Comparison of ENCODE assay signal across 8 cellular contexts in the genomic region with DNA sequence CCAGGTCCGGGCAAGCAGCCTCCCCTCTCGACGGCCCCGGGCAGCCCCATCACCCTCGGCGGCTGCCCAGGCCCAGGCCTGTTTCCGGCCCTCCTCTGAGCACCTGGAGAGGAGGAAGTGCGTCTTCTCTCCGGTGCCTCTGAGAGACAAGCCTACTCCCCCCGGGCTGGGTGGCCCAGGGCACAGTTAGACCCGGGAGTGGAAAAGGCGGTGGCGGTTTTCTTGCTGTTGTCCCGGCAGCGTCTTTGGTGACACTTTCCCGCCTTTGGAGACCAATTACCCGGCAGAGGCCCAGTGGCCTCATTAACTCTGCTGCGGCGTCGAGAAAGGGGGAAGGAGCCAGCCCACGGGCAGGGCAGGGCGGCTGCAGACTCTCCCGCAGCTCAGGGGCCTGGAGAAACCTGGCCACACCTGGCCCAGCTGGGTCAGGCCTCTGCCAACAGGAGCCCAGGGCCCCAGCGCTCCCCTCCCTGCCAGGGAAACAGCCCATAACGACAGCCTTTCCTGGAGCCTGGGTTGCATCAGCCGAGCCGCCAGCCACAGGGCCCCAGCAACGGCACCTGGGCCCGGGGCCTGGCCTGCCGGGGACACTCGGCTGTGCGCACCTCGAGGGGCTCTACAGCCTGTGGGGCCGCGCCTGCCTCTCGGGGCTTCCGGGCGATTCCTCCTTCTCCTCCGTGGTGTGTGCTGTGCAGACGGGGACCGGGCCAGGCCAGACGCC. TPM values are rescaled to one million over a fixed set of nuclear protein-coding genes. Genes with fewer than 3 reads are reported as not detected.
DNase-seq lines count a peak whose midpoint lies in the region; ATAC-seq and TF ChIP-seq lines count a peak whose summit lies in the region.

No MANE protein-coding gene starts in this region.

- no peaks in the 10 kb centered on the region for H3K36me3 ChIP-seq in BLaER1 treated with 17β-estradiol and CSF1 and Interleukin-3, amounts not matched to agents 10 nM and 100 nM
- no peaks in the 10 kb centered on the region for H3K36me3 ChIP-seq in HUES64 (ENCODE audit: insufficient read depth, low read length)
- H3K36me3 ChIP-seq in endodermal cell (ENCODE audit: control insufficient read depth, insufficient read depth, low read length): no peaks in the 10 kb centered on the region
- H3K36me3 ChIP-seq in tibial artery: no peaks in the 10 kb centered on the region

- ATAC-seq in GM19324 (IDR thresholded peaks at IDR 0.05; ENCODE audit: low FRiP score, unreplicated experiment): no peak

- H3K27ac ChIP-seq in BLaER1 treated with 17β-estradiol and CSF1 and Interleukin-3, amounts not matched to agents 10 nM and 100 nM: peak overlapping the region in 10 of 11 experiments; percentile 4 to 86 (median 72); a peak in 17 of 22 replicates
- H3K27ac ChIP-seq in HUES64 (ENCODE audit: low read depth, low read length) (no peak overlapping the region), endodermal cell (ENCODE audit: low read depth, low read length) (peak overlapping the region; percentile 49), tibial artery (no peak overlapping the region)

- peaks cover 21 to 62% (median 50%) of the 10 kb centered on the region in 10 experiments for H3K4me1 ChIP-seq in BLaER1 treated with 17β-estradiol and CSF1 and Interleukin-3, amounts not matched to agents 10 nM and 100 nM
- H3K4me1 ChIP-seq in HUES64 (ENCODE audit: insufficient read depth, low read length) (no peaks in the 10 kb centered on the region), endodermal cell (ENCODE audit: control insufficient read depth, insufficient read depth, low read length) (no peaks in the 10 kb centered on the region), tibial artery (no peaks in the 10 kb centered on the region)

- peaks cover 4% of the 10 kb centered on the region for H3K27me3 Mint-ChIP-seq in endodermal cell (ENCODE audit: insufficient read depth)

- peaks cover 0 to 35% (median 5%) of the 10 kb centered on the region in 11 experiments; a peak in 12 of 22 replicates for H3K27me3 ChIP-seq in BLaER1 treated with 17β-estradiol and CSF1 and Interleukin-3, amounts not matched to agents 10 nM and 100 nM
- H3K27me3 ChIP-seq in HUES64 (ENCODE audit: insufficient read depth, low read length) (no peaks in the 10 kb centered on the region; the same call in 1 of the 2 replicates), endodermal cell (ENCODE audit: control insufficient read depth, insufficient read depth, low read length, poor library complexity, severe bottlenecking) (no peaks in the 10 kb centered on the region), tibial artery (peaks cover 0 to 62% of the 10 kb centered on the region in 2 donors)

- H3K4me3 ChIP-seq in BLaER1 treated with 17β-estradiol and CSF1 and Interleukin-3, amounts not matched to agents 10 nM and 100 nM: peak overlapping the region in 1 of 10 experiments; percentile 32; a peak in 4 of 20 replicates
- H3K4me3 ChIP-seq in HUES64 (ENCODE audit: low read length) (no peak overlapping the region), endodermal cell (ENCODE audit: low read length) (no peak overlapping the region), tibial artery (no peak overlapping the region)

- H3K4me2 ChIP-seq in BLaER1 treated with 17β-estradiol and CSF1 and Interleukin-3, amounts not matched to agents 10 nM and 100 nM: peak overlapping the region; percentile 50 to 94 (median 85)

- no peaks in the 10 kb centered on the region for H3K9me3 ChIP-seq in BLaER1 treated with 17β-estradiol and CSF1 and Interleukin-3, amounts not matched to agents 10 nM and 100 nM (replicated peaks in 1 of 11)
- H3K9me3 ChIP-seq in HUES64 (ENCODE audit: insufficient read depth, low read depth, low read length) (no peaks in the 10 kb centered on the region), endodermal cell (ENCODE audit: control insufficient read depth, low read length) (no peaks in the 10 kb centered on the region), tibial artery (no peaks in the 10 kb centered on the region)

- H3K4me3 Mint-ChIP-seq in endodermal cell: no peak overlapping the region

- intact Hi-C loops in tibial artery (cut with DNase I; ENCODE audit: low total_unique reads): loop anchor here (5.0 kb wide), 1 partner anchor 38 kb away; no protein-coding TSS in a partner anchor

- 83% methylated on average over 42 of the region's 42 CpGs for WGBS in HUES64
- WGBS in endodermal cell (ENCODE audit: insufficient coverage in 1 of 2, insufficient read length in 1 of 2), 2 experiments: 88 to 89% methylated on average over 10 to 42 of the region's 42 CpGs

- TF ChIP-seq CTCF in endodermal cell (conservative IDR thresholded peaks at IDR 0.05): no peak
- TF ChIP-seq CTCF in tibial artery (IDR thresholded peaks at IDR 0.05): no peak

- H3K9ac ChIP-seq in BLaER1 treated with 17β-estradiol and CSF1 and Interleukin-3, amounts not matched to agents 10 nM and 100 nM: peak overlapping the region; percentile 15 to 83 (median 69); a peak in 20 of 22 replicates
- H3K9ac ChIP-seq in HUES64 (ENCODE audit: low read depth, low read length) (peak overlapping the region; percentile 26; the same call in 1 of the 2 replicates), endodermal cell (ENCODE audit: extremely low read depth, low read length, poor library complexity, severe bottlenecking) (no peak overlapping the region)

- H3K27ac Mint-ChIP-seq in endodermal cell: no peak overlapping the region

- no peaks in the 10 kb centered on the region for H3K36me3 Mint-ChIP-seq in endodermal cell (ENCODE audit: low read depth)

- H4K20me1 ChIP-seq in BLaER1 treated with 17β-estradiol and CSF1 and Interleukin-3, amounts not matched to agents 10 nM and 100 nM: peaks cover 0 to 26% (median 0%) of the 10 kb centered on the region in 11 experiments; a peak in 4 of 22 replicates

- DNase-seq in T-helper 9 cell (peak; percentile 51), endodermal cell (peak; percentile 73), RKO (ENCODE audit: low spot score) (no peak), tibial artery (no peak)
- peak; percentile 32 to 38 (median 33) for DNase-seq in stimulated activated CD4-positive, alpha-beta T cell treated with anti-CD3 and anti-CD28 coated beads, TNF-alpha, amount 100 ng/mL, for 1 hour (ENCODE audit: low read depth in 3 of 3, low spot score in 1 of 3)

- H3K4me1 Mint-ChIP-seq in endodermal cell: peaks cover 1% of the 10 kb centered on the region

- no peaks in the 10 kb centered on the region for H3K9me3 Mint-ChIP-seq in endodermal cell

RNA-seq across cellular contexts. Expression of gene C1orf159, which starts 28.4 kb away (rescaled TPM):
- polyA plus RNA-seq in HUES64 (2013, experiment 1 of 2): 9.8 TPM
- 13.0 TPM for polyA plus RNA-seq in HUES64 (2013, experiment 2 of 2)
- 10 to 100 TPM; 23.1 to 29.5 TPM for total RNA-seq in endodermal cell
- 22.6 TPM for polyA plus RNA-seq in endodermal cell (2013, experiment 1 of 2)
- polyA plus RNA-seq in endodermal cell (2013, experiment 2 of 2): 22.5 TPM

RNA-seq across cellular contexts. Expression of gene TTLL10, which starts 29.4 kb away (rescaled TPM):
- polyA plus RNA-seq in HUES64 (2013, experiment 1 of 2): 1.00 TPM
- polyA plus RNA-seq in HUES64 (2013, experiment 2 of 2): 0.25 TPM
- total RNA-seq in endodermal cell: 1 to 10 TPM in 1 of 2 donors, under 1 TPM in 1; 0.93 to 1.2 TPM
- polyA plus RNA-seq in endodermal cell (2013, experiment 1 of 2): 1.1 TPM
- polyA plus RNA-seq in endodermal cell (2013, experiment 2 of 2): 0.21 TPM

Comparison
In these comparisons a context has a peak if more than half of its experiments do, and no peak if none do; other contexts are left out.
1. H3K27ac ChIP-seq: peak in BLaER1 treated with 17β-estradiol and CSF1 and Interleukin-3, amounts not matched to agents 10 nM and 100 nM (10 of 11) and endodermal cell (single experiment); none in HUES64 (single experiment) and tibial artery (0 of 2).
2. DNase-seq: peak in T-helper 9 cell (single experiment), endodermal cell (single experiment) and stimulated activated CD4-positive, alpha-beta T cell treated with anti-CD3 and anti-CD28 coated beads, TNF-alpha, amount 100 ng/mL, for 1 hour (3 of 3); none in RKO (single experiment) and tibial artery (0 of 2).